ENCODE assay signal across 11 cellular contexts in the genomic region with DNA sequence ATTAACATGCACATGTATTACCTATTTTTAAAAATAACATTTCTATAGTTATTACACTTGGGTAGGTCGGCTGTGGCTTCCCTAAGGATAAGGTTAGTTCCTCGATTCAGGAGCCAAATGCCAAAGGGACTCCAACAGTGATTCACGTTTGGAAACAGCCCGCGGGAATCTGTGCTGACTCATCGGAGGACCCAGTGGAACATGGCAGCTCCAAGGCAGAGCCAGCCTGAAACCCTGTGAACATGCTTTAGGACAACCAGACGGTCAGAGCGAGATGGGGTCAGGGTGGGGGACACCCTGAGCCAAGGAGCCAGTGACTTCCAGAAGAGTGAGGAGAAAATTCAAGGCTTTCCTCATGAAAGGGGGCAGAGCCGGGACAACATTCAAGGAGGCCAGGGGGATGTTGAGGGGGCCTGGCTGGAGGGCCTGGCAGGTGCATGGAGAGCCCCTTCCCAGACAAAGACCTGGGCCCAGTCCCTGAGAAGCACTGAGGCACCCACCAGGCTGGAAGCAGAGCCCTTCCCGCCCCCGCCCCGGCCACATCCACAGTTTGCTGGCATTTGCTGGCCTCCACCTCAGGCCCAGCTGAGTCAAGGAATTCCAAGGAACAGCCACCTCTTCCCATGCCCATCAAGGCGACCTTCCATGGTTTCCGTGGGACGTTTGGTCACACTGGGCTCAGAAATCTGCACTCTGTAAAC.
A peak's percentile ranks its signal among the peaks of the same experiment; 100 is the strongest.
DNase-seq lines count a peak whose midpoint lies in the region; ATAC-seq and TF ChIP-seq lines count a peak whose summit lies in the region.
"Had no signal": no experiment of that assay in that cellular context is flagged by ENCODE, and none has a peak within 500 bp of the region (broad histone marks: within the 10 kb centered on the region; RNA-seq: fewer than 3 reads in every experiment).

No MANE protein-coding gene starts in this region.

- ATAC-seq in sciatic nerve (peak; percentile 31), GM19351 (IDR thresholded peaks at IDR 0.05; ENCODE audit: unreplicated experiment) (no peak)
- ATAC-seq: K562, natural killer cell had no signal

- TF ChIP-seq CTCF in left ventricle myocardium inferior (IDR thresholded peaks at IDR 0.05; ENCODE audit: borderline replicate concordance) (no peak), BE2C (IDR thresholded peaks at IDR 0.05; ENCODE audit: low read depth, low read length) (no peak)

- no peaks in the 10 kb centered on the region for H3K9me3 ChIP-seq in left ventricle myocardium inferior (replicated peaks)
- no peaks in the 10 kb centered on the region; the same call in 1 of the 2 replicates for H3K9me3 ChIP-seq in BE2C

- in situ Hi-C loops in G401 (cut with HindIII; ENCODE audit: low sequenced_read_pairs) = no loop called here

- intact Hi-C loops in left ventricle myocardium inferior (cut with micrococcal nuclease) = no loop called here
- intact Hi-C loops in sciatic nerve (cut with DNase I) = no loop called here

- H3K4me1 ChIP-seq in left ventricle myocardium inferior = peaks cover 31% of the 10 kb centered on the region
- H3K4me1 ChIP-seq in BE2C = no peaks in the 10 kb centered on the region

- no peaks in the 10 kb centered on the region for H3K27me3 ChIP-seq in left ventricle myocardium inferior (ENCODE audit: low read depth)
- no peaks in the 10 kb centered on the region for H3K27me3 ChIP-seq in BE2C

- DNase-seq in G401 (ENCODE audit: low spot score) (peak; percentile 42), left ventricle myocardium inferior (peak; percentile 45), sciatic nerve (ENCODE audit: low spot score) (no peak), BE2C (no peak), DMS153 treated with DMSO at 0.1 percent for 48 hours (lab: John Stamatoyannopoulos, UW; ENCODE audit: unreplicated experiment) (no peak)
- DNase-seq in effector CD8-positive, alpha-beta T cell (lab: John Stamatoyannopoulos, UW) = no peak
- DNase-seq: amygdala, natural killer cell had no signal

- H3K27ac ChIP-seq in angular gyrus (ENCODE audit: low read depth, low read length) (peak overlapping the region; percentile 26), left ventricle myocardium inferior (replicated peaks) (peak overlapping the region; percentile 91)

- no peaks in the 10 kb centered on the region for H3K36me3 ChIP-seq in left ventricle myocardium inferior
- H3K36me3 ChIP-seq in BE2C = no peaks in the 10 kb centered on the region

- no peak overlapping the region for H3K4me3 ChIP-seq in left ventricle myocardium inferior
- H3K4me3 ChIP-seq in BE2C (ENCODE audit: low read depth, low read length) = no peak overlapping the region
- H3K4me3 ChIP-seq: K562 had no signal

Comparison
In these comparisons a context has a peak if more than half of its experiments do, and no peak if none do; other contexts are left out.
1. DNase-seq: peak in G401 (single experiment) and left ventricle myocardium inferior (single experiment); none in sciatic nerve (single experiment), effector CD8-positive, alpha-beta T cell (single experiment), BE2C (single experiment) and DMS153 treated with DMSO at 0.1 percent for 48 hours (single experiment).